In genomic region chr17:72425133-72425795, GRCh38 we compare ENCODE assay signal across 17 cellular contexts.
"Had no signal": no experiment of that assay in that cellular context is flagged by ENCODE, and none has a peak within 500 bp of the region (broad histone marks: within the 10 kb centered on the region; RNA-seq: fewer than 3 reads in every experiment).

No MANE protein-coding gene starts in this region.

- H3K27me3 ChIP-seq: brain microvascular endothelial cell, gastrocnemius medialis, upper lobe of left lung had no signal

- H3K4me1 Mint-ChIP-seq: neural crest cell had no signal

- H3K4me3 ChIP-seq: gastrocnemius medialis, left ventricle myocardium inferior, thoracic aorta, upper lobe of left lung had no signal

- ATAC-seq: gastrocnemius medialis, T-cell had no signal

- H3K27me3 Mint-ChIP-seq: activated CD4-positive, alpha-beta T cell treated with anti-CD3 and anti-CD28 coated beads, Interleukin-2, amount 10 ng/mL, durations not matched to agents 7 days and 5 days; progenitor cell of endocrine pancreas; T-cell had no signal

- H3K4me3 Mint-ChIP-seq: activated CD4-positive, alpha-beta T cell treated with anti-CD3 and anti-CD28 coated beads, Interleukin-2, amount 10 ng/mL, durations not matched to agents 7 days and 5 days; neural crest cell; T-cell had no signal

- H3K27ac Mint-ChIP-seq: activated CD4-positive, alpha-beta T cell treated with anti-CD3 and anti-CD28 coated beads, Interleukin-2, amount 10 ng/mL, durations not matched to agents 7 days and 5 days; activated T-helper 2 cell treated with anti-CD3 and anti-CD28 coated beads, Interferon-gamma antibody, Interleukin-2, Interleukin-4, amounts not matched to agents 10 μg/mL and 5 μg/mL and 100 μg/mL, durations not matched to agents 14 hours and 24 hours and 36 hours; T-cell had no signal

- H3K9me3 Mint-ChIP-seq: activated CD4-positive, alpha-beta T cell treated with anti-CD3 and anti-CD28 coated beads, Interleukin-2, amount 10 ng/mL, durations not matched to agents 7 days and 5 days; activated T-helper 2 cell treated with anti-CD3 and anti-CD28 coated beads, Interferon-gamma antibody, Interleukin-2, Interleukin-4, amounts not matched to agents 10 μg/mL and 5 μg/mL and 100 μg/mL, durations not matched to agents 14 hours and 24 hours and 36 hours; neural crest cell; T-cell had no signal

- H3K36me3 Mint-ChIP-seq: T-cell had no signal

- H3K36me3 ChIP-seq: gastrocnemius medialis, left ventricle myocardium inferior, thoracic aorta, upper lobe of left lung had no signal

- DNase-seq: activated CD4-positive, alpha-beta T cell treated with anti-CD3 and anti-CD28 coated beads, Interleukin-2, amount 10 ng/mL, durations not matched to agents 7 days and 5 days; activated naive CD4-positive, alpha-beta T cell treated with anti-CD3 and anti-CD28 coated beads, Interleukin-2, amount 50 U/mL, for 16 hours; aorta; brain microvascular endothelial cell; central memory CD4-positive, alpha-beta T cell; gastrocnemius medialis; head of caudate nucleus; left ventricle myocardium inferior; mammary epithelial cell; stimulated activated CD4-positive, alpha-beta T cell treated with anti-CD3 and anti-CD28 coated beads, Interleukin-1b, Interleukin-23, amount 100 ng/mL, for 48 hours; T-cell; T-helper 9 cell; upper lobe of left lung had no signal

- H3K27ac ChIP-seq: brain microvascular endothelial cell, gastrocnemius medialis, left ventricle myocardium inferior, thoracic aorta, upper lobe of left lung had no signal

- H3K9me3 ChIP-seq: gastrocnemius medialis, left ventricle myocardium inferior, thoracic aorta, upper lobe of left lung had no signal
